ENCODE assay signal across 9 cellular contexts in the genomic region with DNA sequence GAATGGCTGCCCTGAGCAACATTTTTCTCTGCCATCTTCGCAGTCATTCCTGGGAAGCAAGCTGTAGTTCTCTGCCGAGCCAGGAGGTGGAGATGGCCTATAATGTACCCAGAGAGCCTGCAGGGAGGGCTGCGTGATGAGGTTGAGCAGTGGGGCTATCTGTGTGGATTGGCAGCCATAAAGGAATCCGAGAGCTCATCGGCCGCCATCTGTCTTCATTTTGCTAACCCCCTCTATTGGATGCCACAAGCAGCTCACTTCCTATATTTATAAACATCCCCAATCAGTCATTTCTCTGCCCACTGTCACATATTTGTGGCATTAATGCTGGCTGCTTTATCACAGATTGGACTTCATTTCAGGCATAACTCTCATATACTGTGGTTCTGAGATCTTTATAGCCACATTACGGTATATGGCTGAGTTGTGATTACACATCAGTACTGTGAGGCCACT.
A peak's percentile ranks its signal among the peaks of the same experiment; 100 is the strongest.
DNase-seq lines count a peak whose midpoint lies in the region; ATAC-seq, FAIRE-seq and TF ChIP-seq lines count a peak whose summit lies in the region.
"Had no signal": no experiment of that assay in that cellular context is flagged by ENCODE, and none has a peak within 500 bp of the region (broad histone marks: within the 10 kb centered on the region; RNA-seq: fewer than 3 reads in every experiment).

No MANE protein-coding gene starts in this region.

- H3K27me3 ChIP-seq in AG04450 (ENCODE audit: control insufficient read depth, insufficient read depth, low read length) (no peaks in the 10 kb centered on the region), tibial artery (peaks cover 0 to 2% of the 10 kb centered on the region in 2 donors)

- POLR2A ChIA-PET in AG04450 (lab: Yijun Ruan, JAX), result no interaction called here

- no peaks in the 10 kb centered on the region for H3K4me1 Mint-ChIP-seq in immature natural killer cell

- intact Hi-C loops in tibial artery (cut with DNase I; ENCODE audit: low total_unique reads), result no loop called here

- H3K27ac Mint-ChIP-seq in immature natural killer cell, result no peak overlapping the region

- DNase-seq in AG04450 (ENCODE audit: low read depth, low spot score) (no peak), GM12891 (ENCODE audit: insufficient read length, low spot score) (peak; percentile 17), UCSD-AML1 (lab: John Stamatoyannopoulos, UW; ENCODE audit: unreplicated experiment) (peak; percentile 20), left lobe of liver (ENCODE audit: low spot score) (no peak), immature natural killer cell (no peak), tibial artery (no peak)

- no peak overlapping the region for H3K4me3 ChIP-seq in AG04450 (ENCODE audit: low read depth, low read length)
- no peak overlapping the region for H3K4me3 ChIP-seq in tibial artery

- peak; percentile 62 for TF ChIP-seq CTCF in AG04450 (IDR thresholded peaks at IDR 0.05; ENCODE audit: low read depth, low read length)
- TF ChIP-seq CTCF in tibial artery (IDR thresholded peaks at IDR 0.05), result no peak

- H3K27ac ChIP-seq in AG04450 (ENCODE audit: low read depth, low read length) (no peak overlapping the region), tibial artery (no peak overlapping the region)

- no peaks in the 10 kb centered on the region for H3K36me3 Mint-ChIP-seq in immature natural killer cell

- peaks cover 0 to 6% (median 0%) of the 10 kb centered on the region in 6 donors for H3K9me3 Mint-ChIP-seq in immature natural killer cell

- no peaks in the 10 kb centered on the region for H3K9me3 ChIP-seq in AG04450 (ENCODE audit: control insufficient read depth, insufficient read depth, low read length)
- H3K9me3 ChIP-seq in tibial artery, result no peaks in the 10 kb centered on the region

- TF ChIP-seq POLR2A in GM12891 (IDR thresholded peaks at IDR 0.05; ENCODE audit: low read depth, low read length), result no peak

- H3K36me3 ChIP-seq in tibial artery, result no peaks in the 10 kb centered on the region

- peak; percentile 45 for FAIRE-seq in GM12891 (lab: Jason Lieb, UNC)
- FAIRE-seq: endometrium had no signal

- CTCF ChIA-PET in AG04450 (lab: Charles Lee), result interaction anchor here (0.6 to 3.9 kb wide), 7 partner anchors 9 to 1114 kb away, joined by 3 to 62 read pairs (median 4); no protein-coding TSS in a partner anchor

- H3K4me1 ChIP-seq in tibial artery, result no peaks in the 10 kb centered on the region

- no peak overlapping the region for H3K4me3 Mint-ChIP-seq in immature natural killer cell

- ATAC-seq in HG03442 (IDR thresholded peaks at IDR 0.05; ENCODE audit: unreplicated experiment), result peak; percentile 68
- ATAC-seq in left lobe of liver, result peak; percentile 63
- no peak for ATAC-seq in HG03045 (IDR thresholded peaks at IDR 0.05; ENCODE audit: unreplicated experiment)

- H3K27me3 Mint-ChIP-seq in immature natural killer cell (ENCODE audit: low read depth in 3 of 3), result peaks cover 0 to 3% (median 1%) of the 10 kb centered on the region in 3 donors

TF ChIP-seq in GM12891, 5 proteins besides CTCF, POLR2A, EP300 and RAD21:
- TF ChIP-seq TAF1 (IDR thresholded peaks at IDR 0.05; ENCODE audit: low read depth, low read length) (no peak), POLR2AphosphoS5 (IDR thresholded peaks at IDR 0.05; ENCODE audit: low read depth, low read length) (no peak), SPI1 (IDR thresholded peaks at IDR 0.05; ENCODE audit: low read depth, low read length) (no peak), PAX5 (IDR thresholded peaks at IDR 0.05; ENCODE audit: insufficient read depth, low read length, severe bottlenecking) (no peak), POU2F2 (IDR thresholded peaks at IDR 0.05; ENCODE audit: low read depth, low read length) (no peak)

Comparison
In these comparisons a context has a peak if more than half of its experiments do, and no peak if none do; other contexts are left out.
1. DNase-seq: peak in GM12891 (single experiment) and UCSD-AML1 (single experiment); none in AG04450 (single experiment), left lobe of liver (single experiment), immature natural killer cell (0 of 3) and tibial artery (0 of 2).